21 cellular contexts compared by ENCODE assay signal in the genomic region with DNA sequence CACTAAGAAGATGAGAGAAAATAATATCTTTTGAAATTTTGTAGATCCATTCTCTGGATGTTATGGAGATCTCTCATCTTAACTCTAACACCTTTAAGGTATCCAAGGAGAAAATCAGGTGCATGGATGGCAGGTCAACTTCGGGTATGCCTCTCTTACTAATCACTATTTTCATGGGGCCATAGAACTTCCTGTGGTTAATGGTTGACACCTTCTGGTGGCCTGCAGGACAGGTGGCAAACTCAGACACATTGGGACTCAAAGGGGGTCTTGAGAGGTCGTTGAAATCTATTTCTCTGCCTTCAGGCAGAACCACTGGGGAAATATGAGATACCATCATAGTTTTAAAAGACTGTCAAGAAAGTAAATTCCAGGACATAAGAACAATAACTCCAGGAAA.
DNase-seq lines count a peak whose midpoint lies in the region; ATAC-seq, FAIRE-seq and TF ChIP-seq lines count a peak whose summit lies in the region.
"Had no signal": no experiment of that assay in that cellular context is flagged by ENCODE, and none has a peak within 500 bp of the region (broad histone marks: within the 10 kb centered on the region; RNA-seq: fewer than 3 reads in every experiment).

No MANE protein-coding gene starts in this region.

- TF ChIP-seq RAD21 in HepG2 (CRISPR knock-in tag; IDR thresholded peaks at IDR 0.05) (no peak), GM12878 (IDR thresholded peaks at IDR 0.05; ENCODE audit: insufficient read depth, low read depth, low read length) (peak; percentile 56)

- H3K4me2 ChIP-seq in HepG2 (ENCODE audit: low read depth, low read length) (no peak overlapping the region), GM12878 (ENCODE audit: control insufficient read depth, insufficient read depth) (peak overlapping the region; percentile 44)
- H3K4me2 ChIP-seq: GM23338, KMS-11 had no signal

- TF ChIP-seq EP300 in HepG2 (IDR thresholded peaks at IDR 0.05; ENCODE audit: low read depth in 2 of 2, low read length in 2 of 2): no peak
- no peak for TF ChIP-seq EP300 in HepG2 (CRISPR knock-in tag; IDR thresholded peaks at IDR 0.05; ENCODE audit: borderline replicate concordance)
- TF ChIP-seq EP300 in GM12878 (IDR thresholded peaks at IDR 0.05; ENCODE audit: borderline replicate concordance in 1 of 2, control insufficient read depth in 1 of 2, low read depth in 2 of 2, low read length in 2 of 2): no peak

- H3K36me3 ChIP-seq in HepG2 (replicated peaks in 1 of 2; ENCODE audit: control insufficient read depth in 1 of 2, insufficient read depth in 2 of 2, low read length in 2 of 2) (no peaks in the 10 kb centered on the region), right lobe of liver (no peaks in the 10 kb centered on the region), GM12878 (ENCODE audit: control insufficient read depth in 2 of 2, insufficient read depth in 2 of 2, low read length in 1 of 2) (no peaks in the 10 kb centered on the region)

- SMC1A ChIA-PET in GM12878 (lab: Charles Lee; ENCODE audit: uncharacterized antibody, unreplicated experiment): interaction anchor here (0.7 kb wide), 1 partner anchor 192 kb away, joined by 3 read pairs; no protein-coding TSS in a partner anchor

- TF ChIP-seq POLR2A in HepG2 (IDR thresholded peaks at IDR 0.05; ENCODE audit: insufficient read depth in 1 of 2, low read depth in 2 of 2, low read length in 2 of 2) (no peak), right lobe of liver (IDR thresholded peaks at IDR 0.05) (no peak), GM12878 (IDR thresholded peaks at IDR 0.05; ENCODE audit: low read depth, low read length) (no peak)

- no peaks in the 10 kb centered on the region; the same call in 1 of the 2 replicates for H3K4me1 ChIP-seq in HepG2 (ENCODE audit: insufficient read depth, low read length)
- no peaks in the 10 kb centered on the region for H3K4me1 ChIP-seq in right lobe of liver
- H3K4me1 ChIP-seq in GM12878 (ENCODE audit: control insufficient read depth, insufficient read depth, low read length): peaks cover 20% of the 10 kb centered on the region; the same call in 1 of the 2 replicates
- H3K4me1 ChIP-seq: Caco-2 had no signal

- H4K20me1 ChIP-seq in HepG2 (ENCODE audit: insufficient read depth, low read length) (no peaks in the 10 kb centered on the region), GM12878 (ENCODE audit: control insufficient read depth, insufficient read depth) (no peaks in the 10 kb centered on the region)

- H2AFZ ChIP-seq in HepG2 (ENCODE audit: low read length) (no peak overlapping the region), GM12878 (ENCODE audit: control insufficient read depth, low read depth, low read length) (no peak overlapping the region; the same call in 1 of the 2 replicates)
- H2AFZ ChIP-seq: GM23338 had no signal

- DNase-seq in HepG2 (ENCODE audit: low spot score) (no peak), right lobe of liver (no peak), GM12878 (ENCODE audit: low read depth, low spot score) (no peak), cortex of kidney (lab: John Stamatoyannopoulos, UW) (no peak), activated T-cell treated with anti-CD3 and anti-CD28 coated beads for 4 hours (no peak)
- DNase-seq: Caco-2; CD4-positive, alpha-beta T cell; EL; NCI-H1417 treated with DMSO at 0.1 percent for 48 hours; NCI-H1930; NCI-H526; SW 1271; T-helper 2 cell had no signal

- ATAC-seq in HepG2 (no peak), right lobe of liver (no peak), GM21529 (IDR thresholded peaks at IDR 0.05; ENCODE audit: unreplicated experiment) (peak; percentile 44), GM12878 (peak; percentile 68), HG02571 (IDR thresholded peaks at IDR 0.05; ENCODE audit: unreplicated experiment) (no peak), GM18873 (IDR thresholded peaks at IDR 0.05; ENCODE audit: low FRiP score, unreplicated experiment) (no peak)
- ATAC-seq: GM23338, Right ventricle myocardium inferior had no signal

- H3K4me3 ChIP-seq in HepG2 (replicated peaks in 1 of 3; ENCODE audit: insufficient read depth in 1 of 3, low read depth in 2 of 3, low read length in 3 of 3): no peak overlapping the region
- no peak overlapping the region for H3K4me3 ChIP-seq in right lobe of liver
- no peak overlapping the region for H3K4me3 ChIP-seq in GM12878
- H3K4me3 ChIP-seq: GM23338 had no signal

- POLR2A ChIA-PET in HepG2 (lab: Yijun Ruan, JAX) (no interaction called here), GM12878 (lab: Charles Lee) (no interaction called here)

- peak; percentile 38 for TF ChIP-seq CTCF in HepG2 (CRISPR knock-in tag; IDR thresholded peaks at IDR 0.05)
- TF ChIP-seq CTCF in right lobe of liver (IDR thresholded peaks at IDR 0.05): no peak
- peak in 2 of 3 experiments; percentile 11 to 21; a peak in 2 of 6 replicates for TF ChIP-seq CTCF in GM12878 (IDR thresholded peaks at IDR 0.05 in 2 of 3, conservative IDR thresholded peaks at IDR 0.05 in 1 of 3; ENCODE audit: control insufficient read depth in 2 of 3, extremely low read depth in 1 of 3, insufficient read depth in 1 of 3, low read depth in 3 of 3, low read length in 3 of 3)

- no TSS peak for BruUV-seq in HepG2 (replicated peaks; lab: Mats Ljungman, UMichigan)
- BruUV-seq in GM12878 (replicated peaks; lab: Mats Ljungman, UMichigan): no TSS peak

- in situ Hi-C loops in HepG2 (cut with HindIII; ENCODE audit: extremely low pct_ligation_motif_present, low pct_unique_long_range_greater_than_20kb) (no loop called here), GM12878 (cut with MboI) (no loop called here)

- intact Hi-C loops in HepG2 (cut with micrococcal nuclease; ENCODE audit: unreplicated experiment) (loop anchor here (2.0 kb wide), 1 partner anchor 53 kb away; no protein-coding TSS in a partner anchor), right lobe of liver (cut with DNase I) (no loop called here), GM12878 (cut with micrococcal nuclease; ENCODE audit: unreplicated experiment) (no loop called here)

- RAD21 ChIA-PET in GM12878 (lab: Charles Lee; ENCODE audit: unreplicated experiment): interaction anchor here (0.7 to 1.2 kb wide), 3 partner anchors 28 to 899 kb away, joined by 3 read pairs; no protein-coding TSS in a partner anchor

- H3K9me3 ChIP-seq in HepG2 (ENCODE audit: low read length) (no peaks in the 10 kb centered on the region), right lobe of liver (no peaks in the 10 kb centered on the region), GM12878 (replicated peaks; ENCODE audit: control insufficient read depth, insufficient read depth, low read length) (peaks cover 7% of the 10 kb centered on the region; the same call in 2 of the 3 replicates)
- H3K9me3 ChIP-seq: Caco-2 had no signal

- H3K9ac ChIP-seq in HepG2 (ENCODE audit: insufficient read depth, low read depth, low read length) (no peak overlapping the region), GM12878 (ENCODE audit: control insufficient read depth, insufficient read depth, low read length) (no peak overlapping the region)
- H3K9ac ChIP-seq: KMS-11 had no signal

- WGBS in HepG2 (ENCODE audit: low lambda C conversion rate): 0% methylated on average over 2 of the region's 2 CpGs
- WGBS in right lobe of liver (ENCODE audit: insufficient coverage, low coverage, low lambda C conversion rate, missing lambda C conversion rate): 35% methylated on average over 2 of the region's 2 CpGs
- 18% methylated on average over 2 of the region's 2 CpGs for WGBS in GM12878 (ENCODE audit: insufficient coverage, insufficient replicate concordance, low lambda C conversion rate, missing lambda C conversion rate)

- CTCF ChIA-PET in HepG2 (lab: Yijun Ruan, JAX; ENCODE audit: low intra/inter-chr PET ratio, low total read pairs) (no interaction called here), GM12878 (lab: Yijun Ruan, JAX) (interaction anchor here (0.7 to 1.8 kb wide), 8 partner anchors 11 to 932 kb away, joined by 3 to 6 read pairs (median 4); no protein-coding TSS in a partner anchor)

- FAIRE-seq in HepG2 (lab: Jason Lieb, UNC): no peak
- no peak for FAIRE-seq in GM12878 (lab: Jason Lieb, UNC)
- FAIRE-seq: A204.1, RCC 7860 had no signal

- H3K27me3 ChIP-seq in HepG2 (ENCODE audit: control insufficient read depth in 1 of 2, insufficient read depth in 2 of 2, low read length in 2 of 2): no peaks in the 10 kb centered on the region
- no peaks in the 10 kb centered on the region for H3K27me3 ChIP-seq in right lobe of liver
- H3K27me3 ChIP-seq in GM12878 (replicated peaks in 1 of 2; ENCODE audit: control insufficient read depth in 2 of 2, insufficient read depth in 2 of 2, low read length in 1 of 2): no peaks in the 10 kb centered on the region

- H3K27ac ChIP-seq in HepG2 (ENCODE audit: extremely low read length, insufficient read depth, low read length): no peak overlapping the region
- H3K27ac ChIP-seq in right lobe of liver: no peak overlapping the region
- H3K27ac ChIP-seq in GM12878 (ENCODE audit: control insufficient read depth, insufficient read depth): no peak overlapping the region
- H3K27ac ChIP-seq: KMS-11 had no signal

- H3K79me2 ChIP-seq in HepG2 (ENCODE audit: insufficient read depth, low read length) (no peaks in the 10 kb centered on the region), GM12878 (ENCODE audit: control insufficient read depth, insufficient read depth, low read length) (no peaks in the 10 kb centered on the region)

TF ChIP-seq in HepG2, 621 proteins besides CTCF, POLR2A, EP300 and RAD21:
- TF ChIP-seq NFE2L2 (IDR thresholded peaks at IDR 0.05; ENCODE audit: low read length): no peak
- no peak for TF ChIP-seq HDAC6 (IDR thresholded peaks at IDR 0.05; ENCODE audit: low read depth, low read length)
- 0 out of 2 replicates have a peak, but pooled peaks have one; percentile 4 for TF ChIP-seq STAG1 (CRISPR knock-in tag; IDR thresholded peaks at IDR 0.05)
- no peak for TF ChIP-seq THAP11 (CRISPR knock-in tag; IDR thresholded peaks at IDR 0.05)

TF ChIP-seq in GM12878, 131 proteins besides CTCF, POLR2A, EP300 and RAD21:
- TF ChIP-seq RUNX3 (IDR thresholded peaks at IDR 0.05; ENCODE audit: low read length) (peak; percentile 75), FOXM1 (IDR thresholded peaks at IDR 0.05; ENCODE audit: low read depth, low read length) (0 out of 2 replicates have a peak, but pooled peaks have one; percentile 16), CHD2 (IDR thresholded peaks at IDR 0.05; ENCODE audit: borderline replicate concordance, low read depth, low read length) (no peak)

Comparison
In these comparisons a context has a peak if more than half of its experiments do, and no peak if none do; other contexts are left out.
1. CTCF ChIP-seq: peak in HepG2 (single experiment) and GM12878 (2 of 3); none in right lobe of liver (0 of 4).
2. ATAC-seq: peak in GM21529 (single experiment) and GM12878 (single experiment); none in HepG2 (single experiment), right lobe of liver (0 of 4), HG02571 (single experiment) and GM18873 (single experiment).
3. Of the 75 proteins assayed by ChIP-seq in both HepG2 and GM12878: peak only in HepG2: none; only in GM12878: FOXM1 and RAD21; in both: CTCF; in neither: 72.